ENCODE assay signal across 1 cellular context in genomic region chr20:45059022-45059728, GRCh38.
TF ChIP-seq lines count a peak whose summit lies in the region.

No MANE protein-coding gene starts in this region.

TF ChIP-seq in IMR-90, 13 proteins besides CTCF, POLR2A, EP300 and RAD21 (continued from another document):
- TF ChIP-seq, protein P1, sequence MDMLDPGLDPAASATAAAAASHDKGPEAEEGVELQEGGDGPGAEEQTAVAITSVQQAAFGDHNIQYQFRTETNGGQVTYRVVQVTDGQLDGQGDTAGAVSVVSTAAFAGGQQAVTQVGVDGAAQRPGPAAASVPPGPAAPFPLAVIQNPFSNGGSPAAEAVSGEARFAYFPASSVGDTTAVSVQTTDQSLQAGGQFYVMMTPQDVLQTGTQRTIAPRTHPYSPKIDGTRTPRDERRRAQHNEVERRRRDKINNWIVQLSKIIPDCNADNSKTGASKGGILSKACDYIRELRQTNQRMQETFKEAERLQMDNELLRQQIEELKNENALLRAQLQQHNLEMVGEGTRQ (IDR thresholded peaks at IDR 0.05; ENCODE audit: low read depth, low read length) = no peak
- no peak for TF ChIP-seq MXI1 (IDR thresholded peaks at IDR 0.05; ENCODE audit: borderline replicate concordance, low read depth, low read length)
- no peak for TF ChIP-seq BHLHE40 (IDR thresholded peaks at IDR 0.05; ENCODE audit: low read depth, low read length)
